ENCODE assay signal across 1 cellular context in genomic region chr10:101710064-101710695, GRCh38.
A peak's percentile ranks its signal among the peaks of the same experiment; 100 is the strongest.
TF ChIP-seq lines count a peak whose summit lies in the region.

No MANE protein-coding gene starts in this region.

TF ChIP-seq in HEK293, 187 proteins besides CTCF, POLR2A, EP300 and RAD21 (continued from another document):
- TF ChIP-seq ZBTB44 (tag by site-specific recombination; IDR thresholded peaks at IDR 0.05) (0 out of 2 replicates have a peak, but pooled peaks have one; percentile 24), ZNF335 (tag by site-specific recombination; conservative IDR thresholded peaks at IDR 0.05) (peak; percentile 92), ZNF544 (tag by site-specific recombination; IDR thresholded peaks at IDR 0.05) (no peak), SCRT2 (tag by site-specific recombination; IDR thresholded peaks at IDR 0.05) (peak; percentile 77; the same call in 1 of the 2 replicates), ZNF112 (tag by site-specific recombination; IDR thresholded peaks at IDR 0.05) (no peak), ZNF776 (tag by site-specific recombination; IDR thresholded peaks at IDR 0.05; ENCODE audit: borderline replicate concordance) (no peak), ZFP69B (tag by site-specific recombination; IDR thresholded peaks at IDR 0.05) (no peak)
